8 cellular contexts compared by ENCODE assay signal in genomic region chr5:177939246-177940171, GRCh38. TPM values are rescaled to one million over a fixed set of nuclear protein-coding genes. Genes with fewer than 3 reads are reported as not detected.
DNase-seq lines count a peak whose midpoint lies in the region; ATAC-seq and TF ChIP-seq lines count a peak whose summit lies in the region.
"Not testable (repeated sequence)": the region's sequence is repeated elsewhere in the genome, so short reads cannot be mapped to it uniquely, and the experiment has no call there.

No MANE protein-coding gene starts in this region.

- not testable (repeated sequence) for H3K27me3 Mint-ChIP-seq in CD4-positive, CD25-positive, alpha-beta regulatory T cell; activated CD8-positive, alpha-beta T cell treated with anti-CD3 and anti-CD28 coated beads for 36 hours; central memory CD8-positive, alpha-beta T cell
- H3K27me3 Mint-ChIP-seq in naive thymus-derived CD4-positive, alpha-beta T cell: peaks cover 0 to 10% (median 0%) of the 10 kb centered on the region in 5 donors

- peak in 2 of 3 donors; percentile 5 to 16 for DNase-seq in CD4-positive, CD25-positive, alpha-beta regulatory T cell
- DNase-seq in NCI-H69 (lab: John Stamatoyannopoulos, UW): peak; percentile 82
- peak; percentile 26 for DNase-seq in activated CD8-positive, alpha-beta T cell treated with anti-CD3 and anti-CD28 coated beads for 36 hours
- DNase-seq in central memory CD8-positive, alpha-beta T cell (ENCODE audit: low spot score in 2 of 2); left cardiac atrium: not testable (repeated sequence)
- peak in 1 of 9 donors; percentile 17 for DNase-seq in naive thymus-derived CD4-positive, alpha-beta T cell
- peak in 1 of 2 donors; percentile 53 for DNase-seq in stimulated activated effector memory CD8-positive, alpha-beta T cell treated with anti-CD3 and anti-CD28 coated beads, Interleukin-12 subunit alpha, Interleukin-12 subunit beta, amount 100 ng/mL, for 72 hours (ENCODE audit: low spot score in 2 of 2)

- peak overlapping the region in 1 of 3 donors; percentile 55 for H3K27ac Mint-ChIP-seq in CD4-positive, CD25-positive, alpha-beta regulatory T cell
- not testable (repeated sequence) for H3K27ac Mint-ChIP-seq in activated CD8-positive, alpha-beta T cell treated with anti-CD3 and anti-CD28 coated beads for 36 hours; central memory CD8-positive, alpha-beta T cell (ENCODE audit: low read depth); stimulated activated effector memory CD8-positive, alpha-beta T cell treated with anti-CD3 and anti-CD28 coated beads, Interleukin-12 subunit alpha, Interleukin-12 subunit beta, amount 100 ng/mL, for 72 hours
- peak overlapping the region in 2 of 9 donors; percentile 55 to 65 for H3K27ac Mint-ChIP-seq in naive thymus-derived CD4-positive, alpha-beta T cell

- H3K4me1 Mint-ChIP-seq in CD4-positive, CD25-positive, alpha-beta regulatory T cell: peaks cover 0 to 19% (median 2%) of the 10 kb centered on the region in 4 donors
- peaks cover 10% of the 10 kb centered on the region for H3K4me1 Mint-ChIP-seq in activated CD8-positive, alpha-beta T cell treated with anti-CD3 and anti-CD28 coated beads for 36 hours (ENCODE audit: low read depth)
- H3K4me1 Mint-ChIP-seq in central memory CD8-positive, alpha-beta T cell; stimulated activated effector memory CD8-positive, alpha-beta T cell treated with anti-CD3 and anti-CD28 coated beads, Interleukin-12 subunit alpha, Interleukin-12 subunit beta, amount 100 ng/mL, for 72 hours: not testable (repeated sequence)
- peaks cover 5 to 22% (median 16%) of the 10 kb centered on the region in 7 donors for H3K4me1 Mint-ChIP-seq in naive thymus-derived CD4-positive, alpha-beta T cell

- not testable (repeated sequence) for H3K4me3 ChIP-seq in CD4-positive, CD25-positive, alpha-beta regulatory T cell (ENCODE audit: low read depth, low read length); naive thymus-derived CD4-positive, alpha-beta T cell (ENCODE audit: low read length)
- peak overlapping the region; percentile 36 for H3K4me3 ChIP-seq in HEK293 (ENCODE audit: low read depth, low read length)

- CTCF ChIA-PET in HEK293 (lab: Yijun Ruan, JAX); activated CD8-positive, alpha-beta T cell treated with anti-CD3 and anti-CD28 coated beads for 36 hours (lab: Charles Lee); naive thymus-derived CD4-positive, alpha-beta T cell (lab: Charles Lee): not testable (repeated sequence)

- not testable (repeated sequence) for H3K27ac ChIP-seq in CD4-positive, CD25-positive, alpha-beta regulatory T cell (ENCODE audit: insufficient read depth, low read length, poor library complexity, severe bottlenecking); HEK293 (ENCODE audit: extremely low read depth, low read depth, low read length); naive thymus-derived CD4-positive, alpha-beta T cell (ENCODE audit: low read depth, low read length)

- H3K9me3 Mint-ChIP-seq in CD4-positive, CD25-positive, alpha-beta regulatory T cell; activated CD8-positive, alpha-beta T cell treated with anti-CD3 and anti-CD28 coated beads for 36 hours; central memory CD8-positive, alpha-beta T cell; naive thymus-derived CD4-positive, alpha-beta T cell; stimulated activated effector memory CD8-positive, alpha-beta T cell treated with anti-CD3 and anti-CD28 coated beads, Interleukin-12 subunit alpha, Interleukin-12 subunit beta, amount 100 ng/mL, for 72 hours: not testable (repeated sequence)

- not testable (repeated sequence) for H3K9me3 ChIP-seq in CD4-positive, CD25-positive, alpha-beta regulatory T cell (ENCODE audit: control insufficient read depth in 2 of 2, low read length in 2 of 2); HEK293 (ENCODE audit: control insufficient read depth, insufficient read depth, low read depth, low read length); naive thymus-derived CD4-positive, alpha-beta T cell (ENCODE audit: control insufficient read depth in 2 of 3, low read length in 3 of 3)

- H3K36me3 ChIP-seq in CD4-positive, CD25-positive, alpha-beta regulatory T cell (ENCODE audit: control insufficient read depth, insufficient read depth, low read length); HEK293 (ENCODE audit: control insufficient read depth in 2 of 2, insufficient read depth in 1 of 2, low read length in 2 of 2); naive thymus-derived CD4-positive, alpha-beta T cell (ENCODE audit: control insufficient read depth in 2 of 3, insufficient read depth in 3 of 3, low read length in 3 of 3): not testable (repeated sequence)

- H3K4me1 ChIP-seq in CD4-positive, CD25-positive, alpha-beta regulatory T cell (ENCODE audit: control insufficient read depth, insufficient read depth, low read length, poor library complexity, severe bottlenecking); HEK293 (ENCODE audit: control insufficient read depth, insufficient read depth, low read length); naive thymus-derived CD4-positive, alpha-beta T cell (ENCODE audit: control insufficient read depth in 2 of 2, insufficient read depth in 2 of 2, low read length in 2 of 2): not testable (repeated sequence)

- intact Hi-C loops in activated CD8-positive, alpha-beta T cell treated with anti-CD3 and anti-CD28 coated beads for 36 hours (cut with micrococcal nuclease); left cardiac atrium (cut with DNase I): not testable (repeated sequence)
- intact Hi-C loops in naive thymus-derived CD4-positive, alpha-beta T cell (cut with micrococcal nuclease): loop anchor here in 1 of 2 donors (5.0 kb wide), 1 partner anchor 118 kb away; no protein-coding TSS in a partner anchor

- POLR2A ChIA-PET in HEK293 (lab: Yijun Ruan, JAX); activated CD8-positive, alpha-beta T cell treated with anti-CD3 and anti-CD28 coated beads for 36 hours (lab: Charles Lee); naive thymus-derived CD4-positive, alpha-beta T cell (lab: Charles Lee): not testable (repeated sequence)

- peak overlapping the region; percentile 75 to 91 (median 84) for H3K4me3 Mint-ChIP-seq in CD4-positive, CD25-positive, alpha-beta regulatory T cell
- H3K4me3 Mint-ChIP-seq in activated CD8-positive, alpha-beta T cell treated with anti-CD3 and anti-CD28 coated beads for 36 hours: peak overlapping the region; percentile 76
- peak overlapping the region; percentile 57 for H3K4me3 Mint-ChIP-seq in central memory CD8-positive, alpha-beta T cell
- H3K4me3 Mint-ChIP-seq in naive thymus-derived CD4-positive, alpha-beta T cell: peak overlapping the region; percentile 42 to 87 (median 78)
- H3K4me3 Mint-ChIP-seq in stimulated activated effector memory CD8-positive, alpha-beta T cell treated with anti-CD3 and anti-CD28 coated beads, Interleukin-12 subunit alpha, Interleukin-12 subunit beta, amount 100 ng/mL, for 72 hours: peak overlapping the region; percentile 63

- H3K27me3 ChIP-seq in CD4-positive, CD25-positive, alpha-beta regulatory T cell (ENCODE audit: control insufficient read depth, insufficient read depth, low read length); naive thymus-derived CD4-positive, alpha-beta T cell (ENCODE audit: control insufficient read depth in 2 of 2, insufficient read depth in 2 of 2, low read length in 2 of 2): not testable (repeated sequence)

- not testable (repeated sequence) for TF ChIP-seq CTCF in HEK293 (tag by site-specific recombination; IDR thresholded peaks at IDR 0.05); activated CD8-positive, alpha-beta T cell treated with anti-CD3 and anti-CD28 coated beads for 36 hours (IDR thresholded peaks at IDR 0.05)

- not testable (repeated sequence) for H3K36me3 Mint-ChIP-seq in CD4-positive, CD25-positive, alpha-beta regulatory T cell; activated CD8-positive, alpha-beta T cell treated with anti-CD3 and anti-CD28 coated beads for 36 hours (ENCODE audit: low read depth); central memory CD8-positive, alpha-beta T cell (ENCODE audit: insufficient read depth); naive thymus-derived CD4-positive, alpha-beta T cell; stimulated activated effector memory CD8-positive, alpha-beta T cell treated with anti-CD3 and anti-CD28 coated beads, Interleukin-12 subunit alpha, Interleukin-12 subunit beta, amount 100 ng/mL, for 72 hours

- peak; percentile 23 to 35 for ATAC-seq in CD4-positive, CD25-positive, alpha-beta regulatory T cell (ENCODE audit: low read depth in 2 of 2)
- peak; percentile 52 for ATAC-seq in activated CD8-positive, alpha-beta T cell treated with anti-CD3 and anti-CD28 coated beads for 36 hours
- ATAC-seq in central memory CD8-positive, alpha-beta T cell (replicated peaks; ENCODE audit: extremely low read depth, poor library complexity, severe bottlenecking): peak; percentile 31
- ATAC-seq in left cardiac atrium: peak; percentile 67 to 78
- ATAC-seq in naive thymus-derived CD4-positive, alpha-beta T cell: peak; percentile 33
- ATAC-seq in stimulated activated effector memory CD8-positive, alpha-beta T cell treated with anti-CD3 and anti-CD28 coated beads, Interleukin-12 subunit alpha, Interleukin-12 subunit beta, amount 100 ng/mL, for 72 hours: peak; percentile 73

TF ChIP-seq in HEK293, 187 proteins besides CTCF, POLR2A, EP300 and RAD21 (continues in another document):
- 0 out of 2 replicates have a peak, but pooled peaks have one; percentile 25 for TF ChIP-seq KLF9 (tag by site-specific recombination; IDR thresholded peaks at IDR 0.05; ENCODE audit: low read depth)
- peak; percentile 35; the same call in 1 of the 2 replicates for TF ChIP-seq EGR2 (tag by site-specific recombination; IDR thresholded peaks at IDR 0.05; ENCODE audit: low read depth)

RNA-seq across cellular contexts. Expression of gene PROP1, which starts 56.5 kb away (rescaled TPM):
- not detected for total RNA-seq in CD4-positive, CD25-positive, alpha-beta regulatory T cell
- polyA plus RNA-seq in CD4-positive, CD25-positive, alpha-beta regulatory T cell: not detected
- not detected for total RNA-seq in activated CD8-positive, alpha-beta T cell treated with anti-CD3 and anti-CD28 coated beads for 36 hours
- not detected for total RNA-seq in left cardiac atrium
- total RNA-seq in naive thymus-derived CD4-positive, alpha-beta T cell: not detected
- polyA plus RNA-seq in naive thymus-derived CD4-positive, alpha-beta T cell: not detected
